ENCODE assay signal across 1 cellular context in genomic region chr12:48973084-48973483, GRCh38.
TF ChIP-seq lines count a peak whose summit lies in the region.

No MANE protein-coding gene starts in this region.

TF ChIP-seq in H1, 55 proteins besides CTCF, POLR2A, EP300 and RAD21:
- TF ChIP-seq USF2 (IDR thresholded peaks at IDR 0.05; ENCODE audit: low read length), result no peak
- TF ChIP-seq YY1 (IDR thresholded peaks at IDR 0.05; ENCODE audit: low read depth, low read length), result no peak
- no peak for TF ChIP-seq SUZ12 (IDR thresholded peaks at IDR 0.05; ENCODE audit: low read length)
- TF ChIP-seq CEBPB (IDR thresholded peaks at IDR 0.05; ENCODE audit: low read depth, low read length), result no peak
- TF ChIP-seq EZH2 (IDR thresholded peaks at IDR 0.05; ENCODE audit: low read depth, low read length, severe bottlenecking), result peak; percentile 23
- TF ChIP-seq SP4 (IDR thresholded peaks at IDR 0.05; ENCODE audit: low read length), result no peak
